In the genomic region with DNA sequence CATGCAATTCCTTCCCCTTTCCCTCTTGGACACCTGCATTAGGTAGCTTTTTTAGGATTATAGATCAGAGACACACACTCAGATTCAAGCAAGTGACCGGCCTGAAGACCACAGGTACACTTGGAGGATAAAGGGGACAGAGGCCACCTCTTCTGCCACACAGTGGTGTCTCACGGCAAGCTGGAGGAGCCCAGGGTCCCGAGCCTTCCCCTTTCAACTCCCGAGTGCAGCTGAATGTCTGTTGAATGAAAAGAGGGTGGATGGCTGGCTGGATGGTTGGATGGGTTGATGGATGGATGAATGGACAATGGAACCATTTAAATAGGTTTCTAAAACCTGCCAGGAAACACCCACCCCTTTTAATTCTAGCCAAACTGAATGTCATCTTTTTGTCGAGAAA, we compare ENCODE assay signal across 26 cellular contexts. TPM values are rescaled to one million over a fixed set of nuclear protein-coding genes. Genes with fewer than 3 reads are reported as not detected.
A peak's percentile ranks its signal among the peaks of the same experiment; 100 is the strongest.
DNase-seq lines count a peak whose midpoint lies in the region; ATAC-seq and TF ChIP-seq lines count a peak whose summit lies in the region.
"Had no signal": no experiment of that assay in that cellular context is flagged by ENCODE, and none has a peak within 500 bp of the region (broad histone marks: within the 10 kb centered on the region; RNA-seq: fewer than 3 reads in every experiment).

No MANE protein-coding gene starts in this region.

- H3K4me3 Mint-ChIP-seq in brain: no peak overlapping the region
- H3K4me3 Mint-ChIP-seq: central memory CD8-positive, alpha-beta T cell; memory B cell; neural progenitor cell; T-helper 1 cell treated with Interleukin-12 subunit alpha and Interleukin-12 subunit beta and Interleukin-4 antibody, amounts not matched to agents 30 μg/mL and 1 μg/mL, for 36 hours had no signal

- peaks cover 0 to 9% (median 6%) of the 10 kb centered on the region in 5 experiments for H3K9me3 Mint-ChIP-seq in brain
- H3K9me3 Mint-ChIP-seq: T-helper 1 cell treated with Interleukin-12 subunit alpha and Interleukin-12 subunit beta and Interleukin-4 antibody, amounts not matched to agents 30 μg/mL and 1 μg/mL, for 36 hours had no signal

- CTCF ChIA-PET in RWPE1 (lab: Yijun Ruan, JAX): interaction anchor here (1.0 to 1.4 kb wide), 2 partner anchors 45 to 176 kb away, joined by 3 read pairs; no protein-coding TSS in a partner anchor

- no peak for TF ChIP-seq CTCF in RWPE1 (conservative IDR thresholded peaks at IDR 0.05; ENCODE audit: low read depth)
- no peak for TF ChIP-seq CTCF in brain (conservative IDR thresholded peaks at IDR 0.05)

- no peak for DNase-seq in RWPE1 (ENCODE audit: low spot score)
- DNase-seq in mesenteric fat pad (ENCODE audit: low spot score): peak; percentile 5
- peak in 1 of 49 donors; percentile 19 for DNase-seq in substantia nigra (lab: John Stamatoyannopoulos, UW)
- DNase-seq in activated gamma-delta T cell (lab: John Stamatoyannopoulos, UW): no peak
- DNase-seq: activated CD4-positive, alpha-beta T cell treated with anti-CD3 and anti-CD28 coated beads, Interleukin-2, amount 50 U/mL, for 4 hours; activated CD8-positive, alpha-beta memory T cell treated with anti-CD3 and anti-CD28 coated beads, Interleukin-2, amount 50 U/mL, for 4 hours; DND-41; glutamatergic neuron; KBM-7; NCI-H2227 treated with DMSO at 0.1 percent for 48 hours; stimulated activated CD8-positive, alpha-beta memory T cell treated with anti-CD3 and anti-CD28 coated beads, Interleukin-4, amount 100 ng/mL, for 48 hours; transverse colon had no signal

- H3K27ac Mint-ChIP-seq in brain: peak overlapping the region in 3 of 5 experiments; percentile 38 to 56 (median 54)
- H3K27ac Mint-ChIP-seq: activated naive CD4-positive, alpha-beta T cell treated with anti-CD3 and anti-CD28 coated beads, Interleukin-2, amount 50 U/mL, for 72 hours; memory B cell; progenitor cell of endocrine pancreas; T-helper 1 cell treated with Interleukin-12 subunit alpha and Interleukin-12 subunit beta and Interleukin-4 antibody, amounts not matched to agents 30 μg/mL and 1 μg/mL, for 36 hours had no signal

- ATAC-seq in HG03432 (IDR thresholded peaks at IDR 0.05; ENCODE audit: unreplicated experiment): no peak
- no peak for ATAC-seq in HG02763 (IDR thresholded peaks at IDR 0.05; ENCODE audit: unreplicated experiment)
- ATAC-seq: activated naive CD4-positive, alpha-beta T cell treated with anti-CD3 and anti-CD28 coated beads, Interleukin-2, amount 50 U/mL, for 72 hours; HCT116; Panc1 had no signal

- peaks cover 8% of the 10 kb centered on the region for H3K27me3 Mint-ChIP-seq in brain

- peaks cover 6% of the 10 kb centered on the region for H3K36me3 Mint-ChIP-seq in brain
- H3K36me3 Mint-ChIP-seq: activated naive CD4-positive, alpha-beta T cell treated with anti-CD3 and anti-CD28 coated beads, Interleukin-2, amount 50 U/mL, for 72 hours; neural progenitor cell had no signal

- peaks cover 33% of the 10 kb centered on the region for H3K4me1 Mint-ChIP-seq in brain
- H3K4me1 Mint-ChIP-seq: central memory CD8-positive, alpha-beta T cell had no signal

- POLR2A ChIA-PET in RWPE1 (lab: Yijun Ruan, JAX; ENCODE audit: low non-redundant PET): no interaction called here

- peak overlapping the region; percentile 97 for H3K27ac ChIP-seq in RWPE1
- peak overlapping the region; percentile 8 for H3K27ac ChIP-seq in substantia nigra (ENCODE audit: low read depth, low read length, poor library complexity, severe bottlenecking)
- H3K27ac ChIP-seq: ascending aorta, C4-2B, neural progenitor cell, stomach, transverse colon had no signal

RNA-seq across cellular contexts. Expression of a gene that starts 49.3 kb away (rescaled TPM):
- polyA plus RNA-seq in brain (ENCODE audit: insufficient read depth, low read depth, low replicate concordance): 90.5 TPM
- total RNA-seq in mesenteric fat pad: 81.1 TPM
